In the genomic region with DNA sequence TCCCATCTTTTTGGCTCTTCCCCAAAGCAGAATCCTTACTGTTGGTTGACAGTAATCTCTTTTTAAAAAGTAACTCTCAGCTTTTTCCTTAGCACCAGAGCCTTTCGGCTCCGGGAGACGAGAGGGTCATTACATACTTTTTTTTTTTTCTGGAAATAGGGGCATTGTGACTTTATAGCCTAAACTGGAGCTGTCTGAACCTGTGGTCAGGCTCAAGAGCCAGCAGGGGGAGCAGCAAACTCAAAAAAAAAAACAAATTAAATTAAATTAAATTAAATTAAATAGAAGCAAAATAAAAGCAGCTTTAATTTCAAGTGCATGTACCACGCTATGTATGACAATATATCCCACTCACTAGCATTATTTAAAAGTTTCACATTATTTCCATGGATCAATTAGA, we compare ENCODE assay signal across 10 cellular contexts.
DNase-seq lines count a peak whose midpoint lies in the region; ATAC-seq, FAIRE-seq and TF ChIP-seq lines count a peak whose summit lies in the region.
"Had no signal": no experiment of that assay in that cellular context is flagged by ENCODE, and none has a peak within 500 bp of the region (broad histone marks: within the 10 kb centered on the region; RNA-seq: fewer than 3 reads in every experiment).

No MANE protein-coding gene starts in this region.

- no peak overlapping the region for H3K4me2 ChIP-seq in GM12878 (ENCODE audit: control insufficient read depth, insufficient read depth)

- peak; percentile 46 for ATAC-seq in GM12878
- ATAC-seq in gastroesophageal sphincter = no peak

- no peak for TF ChIP-seq EP300 in GM12878 (IDR thresholded peaks at IDR 0.05; ENCODE audit: borderline replicate concordance in 1 of 2, control insufficient read depth in 1 of 2, low read depth in 2 of 2, low read length in 2 of 2)
- no peak for TF ChIP-seq EP300 in gastroesophageal sphincter (IDR thresholded peaks at IDR 0.05)

- RAD21 ChIA-PET in GM12878 (lab: Charles Lee; ENCODE audit: unreplicated experiment) = interaction anchor here (0.6 to 1.5 kb wide), 6 partner anchors 15 to 1022 kb away, joined by 3 to 4 read pairs (median 3); no protein-coding TSS in a partner anchor

- H3K4me1 Mint-ChIP-seq in HFFc6 (ENCODE audit: low read depth) = no peaks in the 10 kb centered on the region
- peaks cover 3% of the 10 kb centered on the region for H3K4me1 Mint-ChIP-seq in mesothelial cell of epicardium

- H3K36me3 Mint-ChIP-seq in HFFc6 (ENCODE audit: low read depth) (no peaks in the 10 kb centered on the region), mesothelial cell of epicardium (no peaks in the 10 kb centered on the region)

- H3K27ac ChIP-seq in GM12878 (ENCODE audit: control insufficient read depth, insufficient read depth) = no peak overlapping the region
- H3K27ac ChIP-seq in gastroesophageal sphincter = no peak overlapping the region

- CTCF ChIA-PET in GM12878 (lab: Yijun Ruan, JAX) = interaction anchor here (0.5 to 1.9 kb wide), 11 partner anchors 15 to 666 kb away, joined by 3 to 9 read pairs (median 3); no protein-coding TSS in a partner anchor

- no peaks in the 10 kb centered on the region for H3K79me2 ChIP-seq in GM12878 (ENCODE audit: control insufficient read depth, insufficient read depth, low read length)

- H3K4me3 ChIP-seq in GM12878 = no peak overlapping the region
- H3K4me3 ChIP-seq in gastroesophageal sphincter = no peak overlapping the region

- H3K9me3 Mint-ChIP-seq in HFFc6 = no peaks in the 10 kb centered on the region
- no peaks in the 10 kb centered on the region for H3K9me3 Mint-ChIP-seq in mesothelial cell of epicardium

- DNase-seq in D721Med (ENCODE audit: insufficient read length, low spot score) = no peak
- no peak for DNase-seq in HFFc6
- no peak for DNase-seq in GM12878 (ENCODE audit: low read depth, low spot score)
- DNase-seq in mesothelial cell of epicardium (ENCODE audit: low spot score in 2 of 2, unreplicated experiment in 2 of 2) = no peak
- DNase-seq in globus pallidus (ENCODE audit: low spot score) = no peak
- DNase-seq in NCI-H1930 (lab: John Stamatoyannopoulos, UW) = no peak
- no peak for DNase-seq in T1000 (lab: John Stamatoyannopoulos, UW)
- DNase-seq: activated CD4-positive, alpha-beta T cell treated with anti-CD3 and anti-CD28 coated beads, Interleukin-2, amount 50 U/mL, for 1 hour; KG1 had no signal

- H3K4me1 ChIP-seq in GM12878 (ENCODE audit: control insufficient read depth, insufficient read depth, low read length) (no peaks in the 10 kb centered on the region), gastroesophageal sphincter (no peaks in the 10 kb centered on the region)

- H2AFZ ChIP-seq in GM12878 (ENCODE audit: control insufficient read depth, low read depth, low read length) = no peak overlapping the region

- TF ChIP-seq POLR2A in GM12878 (IDR thresholded peaks at IDR 0.05; ENCODE audit: low read depth, low read length) (no peak), gastroesophageal sphincter (IDR thresholded peaks at IDR 0.05) (no peak)

- in situ Hi-C loops in GM12878 (cut with MboI) = no loop called here

- BruUV-seq in GM12878 (replicated peaks; lab: Mats Ljungman, UMichigan) = no TSS peak

- intact Hi-C loops in GM12878 (cut with micrococcal nuclease; ENCODE audit: unreplicated experiment) = no loop called here

- H3K27ac Mint-ChIP-seq in HFFc6 = no peak overlapping the region
- no peak overlapping the region for H3K27ac Mint-ChIP-seq in mesothelial cell of epicardium

- no peak overlapping the region for H3K4me3 Mint-ChIP-seq in HFFc6
- H3K4me3 Mint-ChIP-seq in mesothelial cell of epicardium = no peak overlapping the region

- TF ChIP-seq CTCF in D721Med (IDR thresholded peaks at IDR 0.05; ENCODE audit: insufficient read depth, missing control alignments) (peak; percentile 32), HFFc6 (IDR thresholded peaks at IDR 0.05) (peak; percentile 82), GM12878 (IDR thresholded peaks at IDR 0.05 in 2 of 3, conservative IDR thresholded peaks at IDR 0.05 in 1 of 3; ENCODE audit: control insufficient read depth in 2 of 3, extremely low read depth in 1 of 3, insufficient read depth in 1 of 3, low read depth in 3 of 3, low read length in 3 of 3) (peak; percentile 19 to 35 (median 30); a peak in 4 of 6 replicates), mesothelial cell of epicardium (IDR thresholded peaks at IDR 0.05; ENCODE audit: unreplicated experiment) (peak; percentile 52), gastroesophageal sphincter (IDR thresholded peaks at IDR 0.05) (peak in 1 of 4 experiments; percentile 43)

- WGBS in GM12878 (ENCODE audit: insufficient coverage, insufficient replicate concordance, low lambda C conversion rate, missing lambda C conversion rate) = 41% methylated on average over 4 of the region's 4 CpGs
- WGBS in gastroesophageal sphincter (ENCODE audit: low coverage in 1 of 2), 2 donors = 51 to 55% methylated on average over 3 to 4 of the region's 4 CpGs

- no peak overlapping the region for H3K9ac ChIP-seq in GM12878 (ENCODE audit: control insufficient read depth, insufficient read depth, low read length)

- H4K20me1 ChIP-seq in GM12878 (ENCODE audit: control insufficient read depth, insufficient read depth) = no peaks in the 10 kb centered on the region

- TF ChIP-seq RAD21 in GM12878 (IDR thresholded peaks at IDR 0.05; ENCODE audit: insufficient read depth, low read depth, low read length) = 0 out of 2 replicates have a peak, but pooled peaks have one; percentile 11

- H3K27me3 ChIP-seq in GM12878 (replicated peaks in 1 of 2; ENCODE audit: control insufficient read depth in 2 of 2, insufficient read depth in 2 of 2, low read length in 1 of 2) = no peaks in the 10 kb centered on the region
- H3K27me3 ChIP-seq in gastroesophageal sphincter = no peaks in the 10 kb centered on the region

- SMC1A ChIA-PET in GM12878 (lab: Charles Lee; ENCODE audit: uncharacterized antibody, unreplicated experiment) = interaction anchor here (0.6 kb wide), 1 partner anchor 426 kb away, joined by 3 read pairs; no protein-coding TSS in a partner anchor

- H3K36me3 ChIP-seq in GM12878 (ENCODE audit: control insufficient read depth in 2 of 2, insufficient read depth in 2 of 2, low read length in 1 of 2) (no peaks in the 10 kb centered on the region), gastroesophageal sphincter (peaks cover 0 to 50% of the 10 kb centered on the region in 2 donors)

- H3K9me3 ChIP-seq in GM12878 (replicated peaks; ENCODE audit: control insufficient read depth, insufficient read depth, low read length) (no peaks in the 10 kb centered on the region), gastroesophageal sphincter (no peaks in the 10 kb centered on the region)

- no peak for FAIRE-seq in D721Med (lab: Jason Lieb, UNC)
- no peak for FAIRE-seq in GM12878 (lab: Jason Lieb, UNC)

- POLR2A ChIA-PET in GM12878 (lab: Charles Lee) = no interaction called here

- H3K27me3 Mint-ChIP-seq in HFFc6 (ENCODE audit: insufficient read depth) = no peaks in the 10 kb centered on the region; the same call in none of the 2 replicates
- H3K27me3 Mint-ChIP-seq in mesothelial cell of epicardium (ENCODE audit: low read depth) = no peaks in the 10 kb centered on the region

TF ChIP-seq in GM12878, 131 proteins besides CTCF, POLR2A, EP300 and RAD21 (continues in another document):
- no peak for TF ChIP-seq SPI1 (IDR thresholded peaks at IDR 0.05; ENCODE audit: borderline replicate concordance, insufficient read depth, low read depth, low read length)
- TF ChIP-seq MYC (IDR thresholded peaks at IDR 0.05; ENCODE audit: insufficient read depth, insufficient read length, insufficient replicate concordance, low read length, severe bottlenecking) = no peak
- TF ChIP-seq RCOR1 (conservative IDR thresholded peaks at IDR 0.05; ENCODE audit: low read depth, low read length) = no peak
- TF ChIP-seq, protein P1, sequence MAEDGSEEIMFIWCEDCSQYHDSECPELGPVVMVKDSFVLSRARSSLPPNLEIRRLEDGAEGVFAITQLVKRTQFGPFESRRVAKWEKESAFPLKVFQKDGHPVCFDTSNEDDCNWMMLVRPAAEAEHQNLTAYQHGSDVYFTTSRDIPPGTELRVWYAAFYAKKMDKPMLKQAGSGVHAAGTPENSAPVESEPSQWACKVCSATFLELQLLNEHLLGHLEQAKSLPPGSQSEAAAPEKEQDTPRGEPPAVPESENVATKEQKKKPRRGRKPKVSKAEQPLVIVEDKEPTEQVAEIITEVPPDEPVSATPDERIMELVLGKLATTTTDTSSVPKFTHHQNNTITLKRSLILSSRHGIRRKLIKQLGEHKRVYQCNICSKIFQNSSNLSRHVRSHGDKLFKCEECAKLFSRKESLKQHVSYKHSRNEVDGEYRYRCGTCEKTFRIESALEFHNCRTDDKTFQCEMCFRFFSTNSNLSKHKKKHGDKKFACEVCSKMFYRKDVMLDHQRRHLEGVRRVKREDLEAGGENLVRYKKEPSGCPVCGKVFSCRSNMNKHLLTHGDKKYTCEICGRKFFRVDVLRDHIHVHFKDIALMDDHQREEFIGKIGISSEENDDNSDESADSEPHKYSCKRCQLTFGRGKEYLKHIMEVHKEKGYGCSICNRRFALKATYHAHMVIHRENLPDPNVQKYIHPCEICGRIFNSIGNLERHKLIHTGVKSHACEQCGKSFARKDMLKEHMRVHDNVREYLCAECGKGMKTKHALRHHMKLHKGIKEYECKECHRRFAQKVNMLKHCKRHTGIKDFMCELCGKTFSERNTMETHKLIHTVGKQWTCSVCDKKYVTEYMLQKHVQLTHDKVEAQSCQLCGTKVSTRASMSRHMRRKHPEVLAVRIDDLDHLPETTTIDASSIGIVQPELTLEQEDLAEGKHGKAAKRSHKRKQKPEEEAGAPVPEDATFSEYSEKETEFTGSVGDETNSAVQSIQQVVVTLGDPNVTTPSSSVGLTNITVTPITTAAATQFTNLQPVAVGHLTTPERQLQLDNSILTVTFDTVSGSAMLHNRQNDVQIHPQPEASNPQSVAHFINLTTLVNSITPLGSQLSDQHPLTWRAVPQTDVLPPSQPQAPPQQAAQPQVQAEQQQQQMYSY (CRISPR knock-in tag; IDR thresholded peaks at IDR 0.05) = no peak
- no peak for TF ChIP-seq MEF2A (IDR thresholded peaks at IDR 0.05; ENCODE audit: insufficient read depth, low read depth, low read length)
- TF ChIP-seq ZNF217 (IDR thresholded peaks at IDR 0.05) = no peak
